Comparison of ENCODE assay signal across 28 cellular contexts in genomic region chr3:73107788-73108187, GRCh38.
"Had no signal": no experiment of that assay in that cellular context is flagged by ENCODE, and none has a peak within 500 bp of the region (broad histone marks: within the 10 kb centered on the region; RNA-seq: fewer than 3 reads in every experiment).

No MANE protein-coding gene starts in this region.

- DNase-seq: activated CD4-positive, alpha-beta memory T cell treated with anti-CD3 and anti-CD28 coated beads, Interleukin-2, amount 10 ng/mL, durations not matched to agents 7 days and 5 days; activated CD4-positive, alpha-beta T cell treated with anti-CD3 and anti-CD28 coated beads for 1 hour; activated CD4-positive, alpha-beta T cell treated with anti-CD3 and anti-CD28 coated beads for 4 hours; activated CD4-positive, alpha-beta T cell treated with anti-CD3 and anti-CD28 coated beads, Interleukin-2, amount 10 ng/mL, durations not matched to agents 7 days and 5 days; activated CD4-positive, alpha-beta T cell treated with anti-CD3 and anti-CD28 coated beads, Interleukin-2, amount 50 U/mL, for 4 hours; activated CD8-positive, alpha-beta memory T cell treated with anti-CD3 and anti-CD28 coated beads, Interleukin-2, amount 50 U/mL, for 48 hours; activated gamma-delta T cell; activated naive CD4-positive, alpha-beta T cell; activated naive CD4-positive, alpha-beta T cell treated with anti-CD3 and anti-CD28 coated beads, Interleukin-2, amount 10 ng/mL, durations not matched to agents 7 days and 5 days; activated naive CD8-positive, alpha-beta T cell treated with anti-CD3 and anti-CD28 coated beads, Interleukin-2, amount 10 ng/mL, durations not matched to agents 7 days and 5 days; activated T-cell treated with anti-CD3 and anti-CD28 coated beads for 4 hours; activated T-cell treated with anti-CD3 and anti-CD28 coated beads, Interleukin-2, amount 50 U/mL, for 24 hours; activated T-cell treated with anti-CD3 and anti-CD28 coated beads, Interleukin-2, amount 50 U/mL, for 72 hours; brain microvascular endothelial cell; dorsolateral prefrontal cortex; effector memory CD4-positive, alpha-beta T cell; erythroblast; foreskin keratinocyte; gastrocnemius medialis; glutamatergic neuron; heart left ventricle; T-helper 2 cell had no signal

- H3K27ac ChIP-seq: brain microvascular endothelial cell, coronary artery, dorsolateral prefrontal cortex, esophagus muscularis mucosa, foreskin keratinocyte, gastrocnemius medialis, heart left ventricle had no signal

- H3K36me3 ChIP-seq: brain microvascular endothelial cell, esophagus muscularis mucosa, gastrocnemius medialis, heart left ventricle had no signal

- H3K4me1 ChIP-seq: esophagus muscularis mucosa, foreskin keratinocyte, gastrocnemius medialis, heart left ventricle had no signal

- H3K36me3 Mint-ChIP-seq: activated naive CD4-positive, alpha-beta T cell treated with anti-CD3 and anti-CD28 coated beads, Interleukin-2, amount 10 ng/mL, durations not matched to agents 7 days and 5 days; activated naive CD4-positive, alpha-beta T cell treated with anti-CD3 and anti-CD28 coated beads, Interleukin-2, amount 50 U/mL, for 72 hours; activated naive CD8-positive, alpha-beta T cell treated with anti-CD3 and anti-CD28 coated beads, Interleukin-2, amount 10 ng/mL, durations not matched to agents 7 days and 5 days; WTC11 had no signal

- H3K4me3 Mint-ChIP-seq: activated CD4-positive, alpha-beta memory T cell treated with anti-CD3 and anti-CD28 coated beads, Interleukin-2, amount 10 ng/mL, durations not matched to agents 7 days and 5 days; activated CD4-positive, alpha-beta T cell treated with anti-CD3 and anti-CD28 coated beads, Interleukin-2, amount 10 ng/mL, durations not matched to agents 7 days and 5 days; activated naive CD4-positive, alpha-beta T cell treated with anti-CD3 and anti-CD28 coated beads, Interleukin-2, amount 10 ng/mL, durations not matched to agents 7 days and 5 days; activated naive CD8-positive, alpha-beta T cell treated with anti-CD3 and anti-CD28 coated beads, Interleukin-2, amount 10 ng/mL, durations not matched to agents 7 days and 5 days; activated T-cell treated with anti-CD3 and anti-CD28 coated beads, Interleukin-2, amount 50 U/mL, for 24 hours; activated T-cell treated with anti-CD3 and anti-CD28 coated beads, Interleukin-2, amount 50 U/mL, for 72 hours; central memory CD8-positive, alpha-beta T cell; dendritic cell treated with granulocyte-macrophage colony-stimulating factor and Interleukin-4, amounts not matched to agents 40 ng/mL and 50 ng/mL, for 4 days; WTC11 had no signal

- H3K9me3 ChIP-seq: esophagus muscularis mucosa, gastrocnemius medialis, heart left ventricle had no signal

- H3K27ac Mint-ChIP-seq: activated CD4-positive, alpha-beta memory T cell treated with anti-CD3 and anti-CD28 coated beads, Interleukin-2, amount 10 ng/mL, durations not matched to agents 7 days and 5 days; activated CD4-positive, alpha-beta T cell treated with anti-CD3 and anti-CD28 coated beads, Interleukin-2, amount 10 ng/mL, durations not matched to agents 7 days and 5 days; activated naive CD4-positive, alpha-beta T cell treated with anti-CD3 and anti-CD28 coated beads, Interleukin-2, amount 10 ng/mL, durations not matched to agents 7 days and 5 days; activated naive CD4-positive, alpha-beta T cell treated with anti-CD3 and anti-CD28 coated beads, Interleukin-2, amount 50 U/mL, for 72 hours; activated naive CD8-positive, alpha-beta T cell treated with anti-CD3 and anti-CD28 coated beads, Interleukin-2, amount 10 ng/mL, durations not matched to agents 7 days and 5 days; activated T-cell treated with anti-CD3 and anti-CD28 coated beads, Interleukin-2, amount 50 U/mL, for 24 hours; activated T-cell treated with anti-CD3 and anti-CD28 coated beads, Interleukin-2, amount 50 U/mL, for 72 hours; dendritic cell treated with granulocyte-macrophage colony-stimulating factor and Interleukin-4, amounts not matched to agents 40 ng/mL and 50 ng/mL, for 4 days; WTC11 had no signal

- H3K4me1 Mint-ChIP-seq: activated CD4-positive, alpha-beta memory T cell treated with anti-CD3 and anti-CD28 coated beads, Interleukin-2, amount 10 ng/mL, durations not matched to agents 7 days and 5 days; activated CD4-positive, alpha-beta T cell treated with anti-CD3 and anti-CD28 coated beads, Interleukin-2, amount 10 ng/mL, durations not matched to agents 7 days and 5 days; activated naive CD4-positive, alpha-beta T cell treated with anti-CD3 and anti-CD28 coated beads, Interleukin-2, amount 10 ng/mL, durations not matched to agents 7 days and 5 days; activated naive CD8-positive, alpha-beta T cell treated with anti-CD3 and anti-CD28 coated beads, Interleukin-2, amount 10 ng/mL, durations not matched to agents 7 days and 5 days; central memory CD8-positive, alpha-beta T cell had no signal

- H3K9me3 Mint-ChIP-seq: activated CD4-positive, alpha-beta memory T cell treated with anti-CD3 and anti-CD28 coated beads, Interleukin-2, amount 10 ng/mL, durations not matched to agents 7 days and 5 days; activated CD4-positive, alpha-beta T cell treated with anti-CD3 and anti-CD28 coated beads, Interleukin-2, amount 10 ng/mL, durations not matched to agents 7 days and 5 days; activated naive CD4-positive, alpha-beta T cell treated with anti-CD3 and anti-CD28 coated beads, Interleukin-2, amount 10 ng/mL, durations not matched to agents 7 days and 5 days; activated naive CD4-positive, alpha-beta T cell treated with anti-CD3 and anti-CD28 coated beads, Interleukin-2, amount 50 U/mL, for 72 hours; activated naive CD8-positive, alpha-beta T cell treated with anti-CD3 and anti-CD28 coated beads, Interleukin-2, amount 10 ng/mL, durations not matched to agents 7 days and 5 days; activated T-cell treated with anti-CD3 and anti-CD28 coated beads, Interleukin-2, amount 50 U/mL, for 24 hours; activated T-cell treated with anti-CD3 and anti-CD28 coated beads, Interleukin-2, amount 50 U/mL, for 72 hours; central memory CD8-positive, alpha-beta T cell; dendritic cell treated with granulocyte-macrophage colony-stimulating factor and Interleukin-4, amounts not matched to agents 40 ng/mL and 50 ng/mL, for 4 days; WTC11 had no signal

- H3K4me3 ChIP-seq: coronary artery, dorsolateral prefrontal cortex, esophagus muscularis mucosa, gastrocnemius medialis, heart left ventricle had no signal

- H3K27me3 Mint-ChIP-seq: activated CD4-positive, alpha-beta T cell treated with anti-CD3 and anti-CD28 coated beads, Interleukin-2, amount 10 ng/mL, durations not matched to agents 7 days and 5 days; activated naive CD4-positive, alpha-beta T cell treated with anti-CD3 and anti-CD28 coated beads, Interleukin-2, amount 10 ng/mL, durations not matched to agents 7 days and 5 days; activated naive CD8-positive, alpha-beta T cell treated with anti-CD3 and anti-CD28 coated beads, Interleukin-2, amount 10 ng/mL, durations not matched to agents 7 days and 5 days; dendritic cell treated with granulocyte-macrophage colony-stimulating factor and Interleukin-4, amounts not matched to agents 40 ng/mL and 50 ng/mL, for 4 days had no signal

- H3K27me3 ChIP-seq: brain microvascular endothelial cell, esophagus muscularis mucosa, gastrocnemius medialis, heart left ventricle had no signal
